22 cellular contexts compared by ENCODE assay signal in genomic region chrX:9997041-9997440, GRCh38. TPM values are rescaled to one million over a fixed set of nuclear protein-coding genes. Genes with fewer than 3 reads are reported as not detected.
"Had no signal": no experiment of that assay in that cellular context is flagged by ENCODE, and none has a peak within 500 bp of the region (broad histone marks: within the 10 kb centered on the region; RNA-seq: fewer than 3 reads in every experiment).

No MANE protein-coding gene starts in this region.

- H3K27ac ChIP-seq: colonic mucosa, dorsolateral prefrontal cortex, left ventricle myocardium inferior, SK-N-MC, spleen, stomach, thoracic aorta, upper lobe of left lung had no signal

- H3K27me3 Mint-ChIP-seq: activated naive CD4-positive, alpha-beta T cell treated with anti-CD3 and anti-CD28 coated beads, Interleukin-2, amount 10 ng/mL, durations not matched to agents 7 days and 5 days; central memory CD8-positive, alpha-beta T cell; effector memory CD8-positive, alpha-beta T cell; progenitor cell of endocrine pancreas had no signal

- H3K9me3 Mint-ChIP-seq: activated naive CD4-positive, alpha-beta T cell treated with anti-CD3 and anti-CD28 coated beads, Interleukin-2, amount 10 ng/mL, durations not matched to agents 7 days and 5 days; central memory CD8-positive, alpha-beta T cell; effector memory CD8-positive, alpha-beta T cell; natural killer cell had no signal

- H3K4me3 Mint-ChIP-seq: activated naive CD4-positive, alpha-beta T cell treated with anti-CD3 and anti-CD28 coated beads, Interleukin-2, amount 10 ng/mL, durations not matched to agents 7 days and 5 days; central memory CD8-positive, alpha-beta T cell; effector memory CD8-positive, alpha-beta T cell; mesothelial cell of epicardium; natural killer cell had no signal

- H3K9me3 ChIP-seq: colonic mucosa, left ventricle myocardium inferior, spleen, stomach, thoracic aorta, upper lobe of left lung had no signal

- H3K4me3 ChIP-seq: colonic mucosa, left ventricle myocardium inferior, SK-N-MC, spleen, stomach, thoracic aorta, upper lobe of left lung had no signal

- H3K27ac Mint-ChIP-seq: activated naive CD4-positive, alpha-beta T cell treated with anti-CD3 and anti-CD28 coated beads, Interleukin-2, amount 10 ng/mL, durations not matched to agents 7 days and 5 days; mesothelial cell of epicardium; natural killer cell; progenitor cell of endocrine pancreas had no signal

- H3K27me3 ChIP-seq: colonic mucosa, spleen, stomach, upper lobe of left lung had no signal

- H3K4me1 ChIP-seq: colonic mucosa, stomach had no signal

- H3K4me1 Mint-ChIP-seq: central memory CD8-positive, alpha-beta T cell; mesothelial cell of epicardium; natural killer cell had no signal

- H3K36me3 Mint-ChIP-seq: activated naive CD4-positive, alpha-beta T cell treated with anti-CD3 and anti-CD28 coated beads, Interleukin-2, amount 10 ng/mL, durations not matched to agents 7 days and 5 days; mesothelial cell of epicardium; natural killer cell had no signal

- DNase-seq: activated T-cell treated with anti-CD3 and anti-CD28 coated beads, Interleukin-2, amount 50 U/mL, for 1 hour; colonic mucosa; dorsolateral prefrontal cortex; effector memory CD8-positive, alpha-beta T cell; foreskin melanocyte; hippocampal formation; left ventricle myocardium inferior; natural killer cell; retina; spleen; stomach; SW 1271; upper lobe of left lung had no signal

- ATAC-seq: esophagus mucosa had no signal

- H3K36me3 ChIP-seq: colonic mucosa, left ventricle myocardium inferior, spleen, stomach, thoracic aorta, upper lobe of left lung had no signal

RNA-seq across cellular contexts. Expression of gene CLDN34, which starts 29.9 kb away (rescaled TPM):
- total RNA-seq: left ventricle myocardium inferior; natural killer cell; spleen; T-helper 2 cell treated with Interferon-gamma antibody and Interleukin-4, amounts not matched to agents 100 ng/mL and 5 ng/mL, for 36 hours; thoracic aorta had no signal
- polyA plus RNA-seq: adipose tissue, spleen had no signal
